In the genomic region with DNA sequence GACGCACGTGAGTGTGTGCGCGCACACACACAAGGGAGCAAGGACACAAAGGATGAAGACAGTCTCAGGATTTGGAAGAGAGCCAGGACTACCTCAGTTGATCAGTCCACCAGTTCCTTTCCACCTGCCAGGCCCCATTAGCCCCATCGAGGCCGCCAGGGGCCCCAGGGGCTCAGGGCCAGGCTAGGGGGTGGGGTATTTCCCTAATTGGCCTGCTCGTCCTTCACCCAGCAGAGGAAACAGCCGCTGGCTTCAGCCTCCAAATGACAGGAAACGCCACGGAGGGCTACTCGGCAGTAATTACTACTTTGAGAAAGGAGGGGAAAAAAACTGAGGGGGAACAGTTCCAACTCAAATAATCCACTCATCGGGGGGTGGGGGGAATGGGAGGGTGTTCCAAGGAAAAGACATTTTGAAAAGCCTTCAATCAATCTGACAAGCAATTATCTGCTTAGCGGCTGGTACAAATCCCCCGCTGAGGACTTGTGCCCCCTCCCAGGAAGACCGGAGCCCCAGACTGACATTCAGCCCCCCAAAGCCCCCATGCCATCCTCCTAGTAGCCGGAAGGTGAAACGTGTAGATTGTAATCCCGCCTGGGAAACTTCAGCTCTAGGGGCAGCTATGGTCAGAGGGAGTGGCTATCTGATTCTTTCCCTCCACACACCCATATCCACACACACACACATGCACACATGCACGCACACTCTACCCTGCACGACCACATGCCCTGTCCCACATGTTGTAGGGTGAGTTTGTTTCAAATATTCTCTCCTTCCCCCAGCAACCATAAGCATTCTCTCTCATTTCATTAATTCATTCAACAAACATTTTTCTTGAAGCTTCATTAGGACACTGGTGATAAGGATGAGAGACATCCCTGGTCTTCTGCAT, we compare ENCODE assay signal across 1 cellular context.
TF ChIP-seq lines count a peak whose summit lies in the region.

No MANE protein-coding gene starts in this region.

TF ChIP-seq in HepG2, 621 proteins besides CTCF, POLR2A, EP300 and RAD21 (continued from another document):
- TF ChIP-seq, protein P1, sequence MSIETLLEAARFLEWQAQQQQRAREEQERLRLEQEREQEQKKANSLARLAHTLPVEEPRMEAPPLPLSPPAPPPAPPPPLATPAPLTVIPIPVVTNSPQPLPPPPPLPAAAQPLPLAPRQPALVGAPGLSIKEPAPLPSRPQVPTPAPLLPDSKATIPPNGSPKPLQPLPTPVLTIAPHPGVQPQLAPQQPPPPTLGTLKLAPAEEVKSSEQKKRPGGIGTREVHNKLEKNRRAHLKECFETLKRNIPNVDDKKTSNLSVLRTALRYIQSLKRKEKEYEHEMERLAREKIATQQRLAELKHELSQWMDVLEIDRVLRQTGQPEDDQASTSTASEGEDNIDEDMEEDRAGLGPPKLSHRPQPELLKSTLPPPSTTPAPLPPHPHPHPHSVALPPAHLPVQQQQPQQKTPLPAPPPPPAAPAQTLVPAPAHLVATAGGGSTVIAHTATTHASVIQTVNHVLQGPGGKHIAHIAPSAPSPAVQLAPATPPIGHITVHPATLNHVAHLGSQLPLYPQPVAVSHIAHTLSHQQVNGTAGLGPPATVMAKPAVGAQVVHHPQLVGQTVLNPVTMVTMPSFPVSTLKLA (IDR thresholded peaks at IDR 0.05), result peak; percentile 56; the same call in 1 of the 2 replicates
